ENCODE assay signal across 8 cellular contexts in the genomic region with DNA sequence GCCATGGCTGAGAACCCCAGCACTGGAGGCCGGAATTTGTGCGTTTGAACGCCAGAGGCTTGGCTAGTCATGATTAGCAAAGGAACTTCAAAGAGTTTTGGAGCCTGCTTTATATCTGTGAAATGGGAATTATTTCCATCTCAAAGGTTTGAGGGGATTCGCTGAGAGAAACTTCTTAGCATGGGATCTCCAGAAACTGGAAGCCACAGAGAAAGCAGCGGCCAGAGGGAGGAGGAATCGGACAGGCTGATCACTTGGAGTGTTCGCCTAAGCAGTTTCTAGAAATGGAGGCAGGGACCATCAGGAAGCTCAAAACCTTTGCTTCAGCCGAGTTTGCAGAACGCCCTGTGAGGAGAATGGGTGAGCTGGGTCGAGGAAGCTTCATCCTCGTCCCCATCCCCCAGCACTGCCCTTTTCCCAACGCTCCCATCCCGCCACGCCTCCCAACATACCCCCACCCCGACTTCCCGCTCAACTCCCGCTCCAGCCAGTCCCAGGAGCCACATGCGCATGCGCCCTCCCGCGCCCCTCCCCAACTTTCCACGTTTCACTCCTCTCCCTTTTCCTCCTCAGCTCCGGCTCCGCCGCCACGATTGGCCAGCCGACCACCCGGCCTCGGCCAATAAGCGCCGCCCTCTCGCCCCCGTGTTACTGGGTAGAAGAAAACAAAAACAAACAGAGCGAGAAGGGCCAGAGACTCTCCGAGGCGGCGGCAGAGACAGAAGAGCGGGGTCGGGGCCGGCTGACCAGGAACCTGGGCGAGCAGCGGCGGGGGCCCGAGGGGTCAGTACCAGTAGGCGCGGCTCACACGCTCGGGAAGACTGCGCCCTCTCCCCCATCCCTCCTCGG. TPM values are rescaled to one million over a fixed set of nuclear protein-coding genes. Genes with fewer than 3 reads are reported as not detected.
A peak's percentile ranks its signal among the peaks of the same experiment; 100 is the strongest.
DNase-seq lines count a peak whose midpoint lies in the region; ATAC-seq and TF ChIP-seq lines count a peak whose summit lies in the region.

Gene PDCD4 (plus strand): TSS at position 693 of the 849 bp plus-strand sequence. CDS start 4,100 bp downstream, outside the sequence.

- TF ChIP-seq EP300 in SK-N-SH (IDR thresholded peaks at IDR 0.05; ENCODE audit: borderline replicate concordance in 1 of 2, low read depth in 1 of 2, low read length in 1 of 2) (peak in 1 of 2 experiments; percentile 66; a peak in 2 of 4 replicates), gastroesophageal sphincter (IDR thresholded peaks at IDR 0.05) (no peak)

- H3K9me3 ChIP-seq in SK-N-SH (no peaks in the 10 kb centered on the region), gastroesophageal sphincter (no peaks in the 10 kb centered on the region)

- peaks cover 3% of the 10 kb centered on the region for H3F3A ChIP-seq in SK-N-SH (replicated peaks; ENCODE audit: insufficient read depth)

- H3K4me3 ChIP-seq in HFF-Myc (replicated peaks; ENCODE audit: low read depth, low read length): peak within 1 kb of the TSS; percentile 74
- peak within 1 kb of the TSS; percentile 74 to 91 for H3K4me3 ChIP-seq in SK-N-SH (ENCODE audit: low read depth in 2 of 2, low read length in 1 of 2)
- H3K4me3 ChIP-seq in gastroesophageal sphincter: peak within 1 kb of the TSS; percentile 74 to 76

- TF ChIP-seq POLR2A in gastroesophageal sphincter (IDR thresholded peaks at IDR 0.05): peak; percentile 85 to 87

- TF ChIP-seq CTCF in HFF-Myc (IDR thresholded peaks at IDR 0.05; ENCODE audit: low read depth, low read length, missing control alignments): no peak
- no peak for TF ChIP-seq CTCF in SK-N-SH (IDR thresholded peaks at IDR 0.05)
- TF ChIP-seq CTCF in gastroesophageal sphincter (IDR thresholded peaks at IDR 0.05): no peak

- WGBS in SK-N-SH (ENCODE audit: low lambda C conversion rate): 11% methylated on average over 39 of the region's 50 CpGs
- 2 to 14% methylated on average over 7 to 24 of the region's 50 CpGs for WGBS in gastroesophageal sphincter (ENCODE audit: low coverage in 1 of 2), 2 donors

- POLR2A ChIA-PET in SK-N-SH (lab: Yijun Ruan, JAX): interaction anchor here (0.6 to 1.3 kb wide), 10 partner anchors 11 to 90 kb away, joined by 3 to 12 read pairs (median 4); no protein-coding TSS in a partner anchor

- DNase-seq in GM03348 (ENCODE audit: low spot score) (peak; percentile 99), HFF-Myc (ENCODE audit: extremely low read depth, low read depth) (peak; percentile 92), NAMALWA (ENCODE audit: low spot score) (peak; percentile 96), SK-N-SH (peak; percentile 93), non-pigmented ciliary epithelial cell (ENCODE audit: low read depth) (peak; percentile 82), superior temporal gyrus (ENCODE audit: extremely low spot score) (peak; percentile 98)
- peak; percentile 95 for DNase-seq in activated naive CD4-positive, alpha-beta T cell treated with anti-CD3 and anti-CD28 coated beads, Interleukin-2, amount 50 U/mL, for 16 hours

- H3K36me3 ChIP-seq in SK-N-SH (replicated peaks in 1 of 2; ENCODE audit: control insufficient read depth in 1 of 2, insufficient read depth in 2 of 2, low read length in 1 of 2) (peaks cover 5 to 8% of the 10 kb centered on the region in 2 experiments), gastroesophageal sphincter (peaks cover 0 to 4% of the 10 kb centered on the region in 2 donors)

- H2AFZ ChIP-seq in SK-N-SH (ENCODE audit: low read depth): peak within 1 kb of the TSS; percentile 96

- no peaks in the 10 kb centered on the region for H3K9me2 ChIP-seq in SK-N-SH

- peak; percentile 97 for ATAC-seq in gastroesophageal sphincter

- no peak for TF ChIP-seq RAD21 in SK-N-SH (IDR thresholded peaks at IDR 0.05; ENCODE audit: low read length)

- peaks cover 36% of the 10 kb centered on the region for H3K79me2 ChIP-seq in SK-N-SH (ENCODE audit: insufficient read depth)

- peak within 1 kb of the TSS; percentile 88 for H3K9ac ChIP-seq in SK-N-SH

- H4K20me1 ChIP-seq in SK-N-SH (ENCODE audit: insufficient read depth): peaks cover 13% of the 10 kb centered on the region; the same call in 1 of the 2 replicates

- H3K27ac ChIP-seq in SK-N-SH (ENCODE audit: low read depth in 2 of 2, low read length in 1 of 2): peak within 1 kb of the TSS; percentile 88 to 97
- H3K27ac ChIP-seq in gastroesophageal sphincter: peak within 1 kb of the TSS; percentile 84 to 100 (median 96)

- no peaks in the 10 kb centered on the region for H3K27me3 ChIP-seq in SK-N-SH (ENCODE audit: insufficient read depth)
- H3K27me3 ChIP-seq in gastroesophageal sphincter: no peaks in the 10 kb centered on the region

- H3K4me1 ChIP-seq in SK-N-SH (ENCODE audit: control insufficient read depth in 1 of 2, insufficient read depth in 2 of 2, low read depth in 1 of 2, low read length in 1 of 2) (peaks cover 0 to 30% of the 10 kb centered on the region in 2 experiments; a peak in 2 of 4 replicates), gastroesophageal sphincter (peaks cover 0 to 40% (median 7%) of the 10 kb centered on the region in 3 donors)

- peak within 1 kb of the TSS; percentile 86 for H3K4me2 ChIP-seq in SK-N-SH

- CTCF ChIA-PET in SK-N-SH (lab: Yijun Ruan, JAX): interaction anchor here (0.6 to 1.0 kb wide), 4 partner anchors 68 to 271 kb away, joined by 3 read pairs; no protein-coding TSS in a partner anchor

TF ChIP-seq in SK-N-SH, 30 proteins besides CTCF, POLR2A, EP300 and RAD21 (continues in another document):
- no peak for TF ChIP-seq SMC3 (IDR thresholded peaks at IDR 0.05; ENCODE audit: low read depth, low read length)
- TF ChIP-seq JUND (IDR thresholded peaks at IDR 0.05): no peak
- peak; percentile 56; the same call in 1 of the 2 replicates for TF ChIP-seq TAF1 (IDR thresholded peaks at IDR 0.05; ENCODE audit: borderline replicate concordance, low read depth, low read length)
- peak; percentile 84 for TF ChIP-seq NRF1 (IDR thresholded peaks at IDR 0.05; ENCODE audit: low read depth, low read length)
- no peak for TF ChIP-seq ELF1 (IDR thresholded peaks at IDR 0.05)
- TF ChIP-seq GATA2 (CRISPR knock-in tag; IDR thresholded peaks at IDR 0.05): no peak
- no peak for TF ChIP-seq FOXM1 (IDR thresholded peaks at IDR 0.05; ENCODE audit: low read depth)
- no peak for TF ChIP-seq RCOR1 (IDR thresholded peaks at IDR 0.05; ENCODE audit: low read length)
- no peak for TF ChIP-seq FOSL2 (IDR thresholded peaks at IDR 0.05; ENCODE audit: borderline replicate concordance, low read depth)
- no peak for TF ChIP-seq NFIC (IDR thresholded peaks at IDR 0.05; ENCODE audit: borderline replicate concordance)
- TF ChIP-seq RXRA (IDR thresholded peaks at IDR 0.05; ENCODE audit: borderline replicate concordance, low read depth): no peak
- TF ChIP-seq MAX (IDR thresholded peaks at IDR 0.05; ENCODE audit: low read depth): peak; percentile 82
- TF ChIP-seq, protein P1, sequence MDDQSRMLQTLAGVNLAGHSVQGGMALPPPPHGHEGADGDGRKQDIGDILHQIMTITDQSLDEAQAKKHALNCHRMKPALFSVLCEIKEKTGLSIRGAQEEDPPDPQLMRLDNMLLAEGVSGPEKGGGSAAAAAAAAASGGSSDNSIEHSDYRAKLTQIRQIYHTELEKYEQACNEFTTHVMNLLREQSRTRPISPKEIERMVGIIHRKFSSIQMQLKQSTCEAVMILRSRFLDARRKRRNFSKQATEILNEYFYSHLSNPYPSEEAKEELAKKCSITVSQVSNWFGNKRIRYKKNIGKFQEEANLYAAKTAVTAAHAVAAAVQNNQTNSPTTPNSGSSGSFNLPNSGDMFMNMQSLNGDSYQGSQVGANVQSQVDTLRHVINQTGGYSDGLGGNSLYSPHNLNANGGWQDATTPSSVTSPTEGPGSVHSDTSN (IDR thresholded peaks at IDR 0.05): no peak
- peak; percentile 98 for TF ChIP-seq RFX5 (IDR thresholded peaks at IDR 0.05; ENCODE audit: low read length)
- TF ChIP-seq USF2 (IDR thresholded peaks at IDR 0.05; ENCODE audit: borderline replicate concordance, low read depth, low read length): no peak
- TF ChIP-seq, protein P2, sequence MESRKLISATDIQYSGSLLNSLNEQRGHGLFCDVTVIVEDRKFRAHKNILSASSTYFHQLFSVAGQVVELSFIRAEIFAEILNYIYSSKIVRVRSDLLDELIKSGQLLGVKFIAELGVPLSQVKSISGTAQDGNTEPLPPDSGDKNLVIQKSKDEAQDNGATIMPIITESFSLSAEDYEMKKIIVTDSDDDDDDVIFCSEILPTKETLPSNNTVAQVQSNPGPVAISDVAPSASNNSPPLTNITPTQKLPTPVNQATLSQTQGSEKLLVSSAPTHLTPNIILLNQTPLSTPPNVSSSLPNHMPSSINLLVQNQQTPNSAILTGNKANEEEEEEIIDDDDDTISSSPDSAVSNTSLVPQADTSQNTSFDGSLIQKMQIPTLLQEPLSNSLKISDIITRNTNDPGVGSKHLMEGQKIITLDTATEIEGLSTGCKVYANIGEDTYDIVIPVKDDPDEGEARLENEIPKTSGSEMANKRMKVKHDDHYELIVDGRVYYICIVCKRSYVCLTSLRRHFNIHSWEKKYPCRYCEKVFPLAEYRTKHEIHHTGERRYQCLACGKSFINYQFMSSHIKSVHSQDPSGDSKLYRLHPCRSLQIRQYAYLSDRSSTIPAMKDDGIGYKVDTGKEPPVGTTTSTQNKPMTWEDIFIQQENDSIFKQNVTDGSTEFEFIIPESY (IDR thresholded peaks at IDR 0.05; ENCODE audit: borderline replicate concordance, low read depth): no peak
- TF ChIP-seq CHD2 (IDR thresholded peaks at IDR 0.05; ENCODE audit: low read length, partially characterized antibody): peak; percentile 28
- TF ChIP-seq TEAD4 (IDR thresholded peaks at IDR 0.05; ENCODE audit: borderline replicate concordance, insufficient read depth): no peak
- TF ChIP-seq POLR2AphosphoS5 (IDR thresholded peaks at IDR 0.05; ENCODE audit: low read depth, low read length): peak; percentile 62
- TF ChIP-seq TCF12 (IDR thresholded peaks at IDR 0.05): no peak
- 0 out of 2 replicates have a peak, but pooled peaks have one; percentile 36 for TF ChIP-seq YY1 (IDR thresholded peaks at IDR 0.05; ENCODE audit: low read depth)

RNA-seq across cellular contexts. Expression of gene PDCD4, which starts in this region (rescaled TPM):
- polyA plus RNA-seq in SK-N-SH (2012; rRNA removed): 23.3 and 31.1 TPM in 2 replicates
- polyA plus RNA-seq in SK-N-SH (2012; cell fraction: cytosol; rRNA removed): 33.5 and 54.6 TPM in 2 replicates
- 6.9 and 18.3 TPM in 2 replicates for polyA plus RNA-seq in SK-N-SH (2012; cell fraction: nucleus; rRNA removed)
- 10 to 100 TPM; 69.1 to 74.6 (median 72.2) TPM for total RNA-seq in gastroesophageal sphincter

Comparison
In these comparisons a context has a peak if more than half of its experiments do, and no peak if none do; other contexts are left out.
1. Peak in every context shown above with its lines: DNase-seq, ATAC-seq, H3K4me3 ChIP-seq and H3K27ac ChIP-seq.